In the genomic region with DNA sequence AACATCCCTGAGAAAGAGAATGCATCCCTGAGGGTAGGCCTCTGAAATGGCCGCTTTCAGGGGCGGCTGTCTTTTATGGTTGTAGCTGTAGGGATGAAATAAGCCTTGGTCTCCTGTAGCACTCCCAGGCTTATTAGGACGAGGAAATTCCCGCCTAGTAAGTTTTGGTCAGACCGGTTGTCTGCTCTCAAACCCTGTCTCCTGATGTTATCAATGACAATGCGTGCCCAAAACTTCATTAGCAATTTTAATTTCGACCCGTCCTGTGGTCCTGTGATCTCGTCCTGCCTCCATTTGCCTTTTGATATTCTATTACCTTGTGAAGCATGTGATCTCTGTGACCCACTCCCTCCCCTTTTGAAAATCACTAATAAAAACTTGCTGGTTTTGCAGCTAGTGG, we compare ENCODE assay signal across 4 cellular contexts. TPM values are rescaled to one million over a fixed set of nuclear protein-coding genes. Genes with fewer than 3 reads are reported as not detected.
"Had no signal": no experiment of that assay in that cellular context is flagged by ENCODE, and none has a peak within 500 bp of the region (broad histone marks: within the 10 kb centered on the region; RNA-seq: fewer than 3 reads in every experiment).

No MANE protein-coding gene starts in this region.

RNA-seq across cellular contexts. Expression of a gene that starts 10.7 kb away (rescaled TPM):
- total RNA-seq: HT1080, IMR-90, NCI-H460, SJSA1 had no signal
- polyA plus RNA-seq: IMR-90 had no signal
